Comparison of ENCODE assay signal across 2 cellular contexts in the genomic region with DNA sequence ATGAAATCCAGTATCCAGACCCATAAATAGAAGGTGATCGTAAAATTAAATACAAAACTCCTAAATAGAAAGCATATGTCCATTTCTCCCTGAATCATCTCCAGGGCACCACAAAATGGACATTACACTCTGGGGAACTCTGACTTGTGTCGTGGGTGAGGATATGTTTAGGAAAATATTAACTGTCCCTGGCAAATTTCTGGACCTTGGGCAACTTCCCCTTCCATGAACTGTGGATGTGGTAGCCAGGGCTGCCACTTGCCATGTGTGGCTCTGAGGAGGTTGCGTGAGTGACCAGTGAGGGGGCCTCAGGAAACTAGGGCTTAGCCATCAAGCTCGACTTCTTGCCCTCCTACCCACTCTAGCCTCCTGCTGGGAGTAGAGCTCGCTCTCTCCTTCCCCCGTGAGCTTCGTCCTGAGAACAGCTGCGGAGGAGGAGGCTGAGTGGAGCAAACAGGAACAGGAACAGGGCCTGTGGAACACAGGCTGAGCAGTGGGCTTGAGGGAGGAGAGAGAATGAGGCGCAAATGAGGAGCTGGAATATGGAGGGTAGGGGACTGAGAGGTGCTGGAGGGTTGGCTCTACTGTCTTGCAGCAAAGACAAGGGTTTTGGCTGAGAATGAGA.
TF ChIP-seq lines count a peak whose summit lies in the region.

No MANE protein-coding gene starts in this region.

TF ChIP-seq in IMR-90, 13 proteins besides CTCF, POLR2A, EP300 and RAD21:
- TF ChIP-seq, protein P1, sequence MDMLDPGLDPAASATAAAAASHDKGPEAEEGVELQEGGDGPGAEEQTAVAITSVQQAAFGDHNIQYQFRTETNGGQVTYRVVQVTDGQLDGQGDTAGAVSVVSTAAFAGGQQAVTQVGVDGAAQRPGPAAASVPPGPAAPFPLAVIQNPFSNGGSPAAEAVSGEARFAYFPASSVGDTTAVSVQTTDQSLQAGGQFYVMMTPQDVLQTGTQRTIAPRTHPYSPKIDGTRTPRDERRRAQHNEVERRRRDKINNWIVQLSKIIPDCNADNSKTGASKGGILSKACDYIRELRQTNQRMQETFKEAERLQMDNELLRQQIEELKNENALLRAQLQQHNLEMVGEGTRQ (IDR thresholded peaks at IDR 0.05; ENCODE audit: low read depth, low read length) = no peak
- no peak for TF ChIP-seq MAZ (IDR thresholded peaks at IDR 0.05; ENCODE audit: borderline replicate concordance, low read depth, low read length)
- TF ChIP-seq SMC3 (IDR thresholded peaks at IDR 0.05; ENCODE audit: low read depth, low read length) = no peak
- TF ChIP-seq MXI1 (IDR thresholded peaks at IDR 0.05; ENCODE audit: borderline replicate concordance, low read depth, low read length) = no peak
- TF ChIP-seq NFE2L2 (IDR thresholded peaks at IDR 0.05; ENCODE audit: low read depth, low read length) = no peak
- TF ChIP-seq, protein P2, sequence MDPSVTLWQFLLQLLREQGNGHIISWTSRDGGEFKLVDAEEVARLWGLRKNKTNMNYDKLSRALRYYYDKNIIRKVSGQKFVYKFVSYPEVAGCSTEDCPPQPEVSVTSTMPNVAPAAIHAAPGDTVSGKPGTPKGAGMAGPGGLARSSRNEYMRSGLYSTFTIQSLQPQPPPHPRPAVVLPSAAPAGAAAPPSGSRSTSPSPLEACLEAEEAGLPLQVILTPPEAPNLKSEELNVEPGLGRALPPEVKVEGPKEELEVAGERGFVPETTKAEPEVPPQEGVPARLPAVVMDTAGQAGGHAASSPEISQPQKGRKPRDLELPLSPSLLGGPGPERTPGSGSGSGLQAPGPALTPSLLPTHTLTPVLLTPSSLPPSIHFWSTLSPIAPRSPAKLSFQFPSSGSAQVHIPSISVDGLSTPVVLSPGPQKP (IDR thresholded peaks at IDR 0.05; ENCODE audit: borderline replicate concordance, low read depth, low read length) = no peak
- TF ChIP-seq RCOR1 (IDR thresholded peaks at IDR 0.05; ENCODE audit: insufficient replicate concordance, low read length) = no peak
- TF ChIP-seq FOS (IDR thresholded peaks at IDR 0.05; ENCODE audit: low read depth, low read length) = no peak
- no peak for TF ChIP-seq MAFK (IDR thresholded peaks at IDR 0.05; ENCODE audit: low read depth, low read length)
- TF ChIP-seq RFX5 (IDR thresholded peaks at IDR 0.05; ENCODE audit: low read depth, low read length) = no peak
- TF ChIP-seq CEBPB (IDR thresholded peaks at IDR 0.05; ENCODE audit: low read depth, low read length) = no peak
- no peak for TF ChIP-seq BHLHE40 (IDR thresholded peaks at IDR 0.05; ENCODE audit: low read depth, low read length)
- no peak for TF ChIP-seq CHD1 (IDR thresholded peaks at IDR 0.05; ENCODE audit: low read depth, low read length)

TF ChIP-seq in H1, 55 proteins besides CTCF, POLR2A, EP300 and RAD21:
- no peak for TF ChIP-seq BACH1 (IDR thresholded peaks at IDR 0.05; ENCODE audit: low read length)
- TF ChIP-seq KDM5A (IDR thresholded peaks at IDR 0.05; ENCODE audit: low read length) = no peak
- no peak for TF ChIP-seq YY1 (IDR thresholded peaks at IDR 0.05; ENCODE audit: low read depth, low read length)
- TF ChIP-seq ZNF274 (IDR thresholded peaks at IDR 0.05; ENCODE audit: borderline replicate concordance, extremely low read depth, low read length) = no peak
- TF ChIP-seq TCF12 (IDR thresholded peaks at IDR 0.05; ENCODE audit: low read depth, low read length) = no peak
- no peak for TF ChIP-seq SP2 (IDR thresholded peaks at IDR 0.05; ENCODE audit: low read length)
- no peak for TF ChIP-seq CBX8 (IDR thresholded peaks at IDR 0.05; ENCODE audit: borderline replicate concordance, low read depth, low read length)
- TF ChIP-seq, protein P3, sequence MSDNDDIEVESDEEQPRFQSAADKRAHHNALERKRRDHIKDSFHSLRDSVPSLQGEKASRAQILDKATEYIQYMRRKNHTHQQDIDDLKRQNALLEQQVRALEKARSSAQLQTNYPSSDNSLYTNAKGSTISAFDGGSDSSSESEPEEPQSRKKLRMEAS (IDR thresholded peaks at IDR 0.05) = no peak
- TF ChIP-seq EZH2 (IDR thresholded peaks at IDR 0.05; ENCODE audit: low read depth, low read length, severe bottlenecking) = no peak
